In genomic region chr6:165665384-165665672, GRCh38 we compare ENCODE assay signal across 18 cellular contexts. TPM values are rescaled to one million over a fixed set of nuclear protein-coding genes. Genes with fewer than 3 reads are reported as not detected.
A peak's percentile ranks its signal among the peaks of the same experiment; 100 is the strongest.
DNase-seq lines count a peak whose midpoint lies in the region; ATAC-seq and TF ChIP-seq lines count a peak whose summit lies in the region.
"Had no signal": no experiment of that assay in that cellular context is flagged by ENCODE, and none has a peak within 500 bp of the region (broad histone marks: within the 10 kb centered on the region; RNA-seq: fewer than 3 reads in every experiment).

No MANE protein-coding gene starts in this region.

- no peak overlapping the region for H3K14ac ChIP-seq in mesenchymal stem cell (ENCODE audit: low read length in 2 of 2)

- no peak overlapping the region for H2BK120ac ChIP-seq in mesenchymal stem cell (ENCODE audit: low read depth, low read length)

- H3K4me3 Mint-ChIP-seq in type B pancreatic cell: peak overlapping the region; percentile 91

- no peaks in the 10 kb centered on the region for H3K9me3 Mint-ChIP-seq in type B pancreatic cell

- H3K4me1 ChIP-seq in heart right ventricle (peaks cover 0 to 29% (median 15%) of the 10 kb centered on the region in 9 donors), right cardiac atrium (ENCODE audit: control insufficient read depth, insufficient read depth, low read length) (no peaks in the 10 kb centered on the region), mesenchymal stem cell (ENCODE audit: control insufficient read depth, insufficient read depth, low read depth, low read length) (peaks cover 11% of the 10 kb centered on the region)

- H2BK15ac ChIP-seq in mesenchymal stem cell (ENCODE audit: low read depth, poor library complexity, severe bottlenecking): no peak overlapping the region

- H2BK5ac ChIP-seq in mesenchymal stem cell (ENCODE audit: low read depth, low read length, poor library complexity, severe bottlenecking): no peak overlapping the region

- DNase-seq in heart right ventricle (no peak), right cardiac atrium (no peak), choroid plexus epithelial cell (ENCODE audit: low read depth) (no peak), mesenchymal stem cell (no peak), type B pancreatic cell (ENCODE audit: extremely low spot score, unreplicated experiment) (no peak), OCI-M2 (lab: John Stamatoyannopoulos, UW; ENCODE audit: unreplicated experiment) (no peak), COLO668 (lab: John Stamatoyannopoulos, UW; ENCODE audit: unreplicated experiment) (no peak)
- no peak for DNase-seq in activated effector memory CD4-positive, alpha-beta T cell treated with anti-CD3 and anti-CD28 coated beads, Interleukin-2, amount 50 U/mL, for 16 hours
- DNase-seq: 8988T, DMS53, KBM-7, NCI-H146, NCI-H2081 treated with DMSO at 0.1 percent for 48 hours, NCI-H226, NCI-H526 treated with DMSO at 0.1 percent for 48 hours had no signal

- H3K36me3 ChIP-seq in heart right ventricle (no peaks in the 10 kb centered on the region), mesenchymal stem cell (ENCODE audit: control insufficient read depth in 1 of 2, insufficient read depth in 2 of 2, low read depth in 1 of 2, low read length in 2 of 2) (no peaks in the 10 kb centered on the region)
- H3K36me3 ChIP-seq: BLaER1 treated with 17β-estradiol and CSF1 and Interleukin-3, amounts not matched to agents 10 nM and 100 nM had no signal

- peaks cover 65% of the 10 kb centered on the region for H3K27me3 Mint-ChIP-seq in type B pancreatic cell

- H2BK12ac ChIP-seq in mesenchymal stem cell (ENCODE audit: low read length in 2 of 2): no peak overlapping the region

- peak overlapping the region; percentile 99 for H3K4me2 ChIP-seq in mesenchymal stem cell (ENCODE audit: low read length, poor library complexity, severe bottlenecking)
- H3K4me2 ChIP-seq: BLaER1 treated with 17β-estradiol and CSF1 and Interleukin-3, amounts not matched to agents 10 nM and 100 nM had no signal

- no peak overlapping the region for H4K8ac ChIP-seq in mesenchymal stem cell (ENCODE audit: low read length)

- H3K23ac ChIP-seq in mesenchymal stem cell (ENCODE audit: low read length in 2 of 2): no peak overlapping the region

- no peaks in the 10 kb centered on the region for H3K9me3 ChIP-seq in heart right ventricle
- H3K9me3 ChIP-seq in right cardiac atrium (ENCODE audit: control insufficient read depth, low read length): no peaks in the 10 kb centered on the region
- H3K9me3 ChIP-seq in mesenchymal stem cell (ENCODE audit: control insufficient read depth, low read length): no peaks in the 10 kb centered on the region

- no peak overlapping the region for H3K18ac ChIP-seq in mesenchymal stem cell (ENCODE audit: low read depth in 1 of 2, low read length in 2 of 2)

- H3K79me1 ChIP-seq in mesenchymal stem cell (replicated peaks; ENCODE audit: low read length, poor library complexity, severe bottlenecking): peaks cover 1% of the 10 kb centered on the region

- no peaks in the 10 kb centered on the region for H3K36me3 Mint-ChIP-seq in type B pancreatic cell

- peaks cover 16% of the 10 kb centered on the region for H3K4me1 Mint-ChIP-seq in type B pancreatic cell (ENCODE audit: unreplicated experiment)

- no peak overlapping the region for H4K91ac ChIP-seq in mesenchymal stem cell (ENCODE audit: low read length)

- H3K9ac ChIP-seq in mesenchymal stem cell (ENCODE audit: low read length): no peak overlapping the region
- H3K9ac ChIP-seq: BLaER1 treated with 17β-estradiol and CSF1 and Interleukin-3, amounts not matched to agents 10 nM and 100 nM had no signal

- ATAC-seq in heart right ventricle (no peak), right cardiac atrium (no peak)
- ATAC-seq: Right ventricle myocardium inferior had no signal

- 33 to 45% methylated on average over 4 of the region's 4 CpGs for WGBS in heart right ventricle, 2 donors
- WGBS in right cardiac atrium: 37% methylated on average over 4 of the region's 4 CpGs
- 80% methylated on average over 1 of the region's 4 CpGs for WGBS in mesenchymal stem cell

- H3K4me3 ChIP-seq in heart right ventricle (peak overlapping the region in 7 of 10 donors; percentile 83 to 96 (median 88)), right cardiac atrium (ENCODE audit: low read length) (no peak overlapping the region), choroid plexus epithelial cell (ENCODE audit: low read depth, low read length) (peak overlapping the region; percentile 77), mesenchymal stem cell (ENCODE audit: insufficient read depth in 1 of 2, low read depth in 1 of 2, low read length in 2 of 2) (no peak overlapping the region)
- H3K4me3 ChIP-seq: BLaER1 treated with 17β-estradiol and CSF1 and Interleukin-3, amounts not matched to agents 10 nM and 100 nM had no signal

- no peak overlapping the region for H2AK5ac ChIP-seq in mesenchymal stem cell (ENCODE audit: low read length, severe bottlenecking)

- H3K4ac ChIP-seq in mesenchymal stem cell (ENCODE audit: low read depth in 1 of 2, low read length in 2 of 2): no peak overlapping the region

- peaks cover 0 to 78% (median 55%) of the 10 kb centered on the region in 7 donors for H3K27me3 ChIP-seq in heart right ventricle
- no peaks in the 10 kb centered on the region for H3K27me3 ChIP-seq in right cardiac atrium (ENCODE audit: control insufficient read depth, insufficient read depth)
- peaks cover 0 to 70% of the 10 kb centered on the region in 2 experiments for H3K27me3 ChIP-seq in mesenchymal stem cell (ENCODE audit: control insufficient read depth in 1 of 2, insufficient read depth in 1 of 2, low read length in 2 of 2)

- intact Hi-C loops in heart right ventricle (cut with DNase I) (loop anchor here in 4 of 10 donors (2.0 to 10.0 kb wide), 5 partner anchors 35 to 221 kb away; no protein-coding TSS in a partner anchor), right cardiac atrium (cut with DNase I) (no loop called here)

- TF ChIP-seq CTCF in heart right ventricle (IDR thresholded peaks at IDR 0.05) (no peak), choroid plexus epithelial cell (conservative IDR thresholded peaks at IDR 0.05; ENCODE audit: low read depth, low read length) (no peak), type B pancreatic cell (conservative IDR thresholded peaks at IDR 0.05) (no peak)

- H3K27ac Mint-ChIP-seq in type B pancreatic cell: no peak overlapping the region

- peak overlapping the region in 4 of 10 donors; percentile 88 to 98 (median 94) for H3K27ac ChIP-seq in heart right ventricle
- H3K27ac ChIP-seq in right cardiac atrium (ENCODE audit: low read length): no peak overlapping the region
- no peak overlapping the region for H3K27ac ChIP-seq in mesenchymal stem cell (ENCODE audit: low read length, poor library complexity, severe bottlenecking)
- H3K27ac ChIP-seq: BLaER1 treated with 17β-estradiol and CSF1 and Interleukin-3, amounts not matched to agents 10 nM and 100 nM; HL-60 had no signal

- H2AFZ ChIP-seq in mesenchymal stem cell (ENCODE audit: low read depth, low read length): no peak overlapping the region

RNA-seq across cellular contexts. Expression of gene PDE10A, which starts 2.3 kb away (rescaled TPM):
- total RNA-seq in heart right ventricle (10 to 100 TPM; 10.0 to 20.4 (median 14.9) TPM), right cardiac atrium (1 to 10 TPM; 3.6 to 8.5 (median 5.0) TPM), type B pancreatic cell (ENCODE audit: low replicate concordance) (6.6 and 10.8 TPM in 2 replicates)
- polyA plus RNA-seq in heart right ventricle (10 to 100 TPM in 1 of 2 donors, 1 to 10 TPM in 1; 6.8 to 10.4 TPM), right cardiac atrium (3.8 TPM)
- 1.1 TPM for polyA plus RNA-seq in mesenchymal stem cell (2013, experiment 1 of 2)
- polyA plus RNA-seq in mesenchymal stem cell (2013, experiment 2 of 2): 1.1 TPM

Comparison
In these comparisons a context has a peak if more than half of its experiments do, and no peak if none do; other contexts are left out.
1. H3K4me3 ChIP-seq: peak in heart right ventricle (7 of 10) and choroid plexus epithelial cell (single experiment); none in right cardiac atrium (single experiment) and mesenchymal stem cell (0 of 2).